In genomic region chr20:40459299-40459698, GRCh38 we compare ENCODE assay signal across 16 cellular contexts.
DNase-seq lines count a peak whose midpoint lies in the region; ATAC-seq and TF ChIP-seq lines count a peak whose summit lies in the region.
"Had no signal": no experiment of that assay in that cellular context is flagged by ENCODE, and none has a peak within 500 bp of the region (broad histone marks: within the 10 kb centered on the region; RNA-seq: fewer than 3 reads in every experiment).

No MANE protein-coding gene starts in this region.

- no peak for ATAC-seq in activated T-helper 17 cell treated with anti-CD3 and anti-CD28 coated beads, Interleukin-2, amount 50 U/mL, for 72 hours (replicated peaks)
- ATAC-seq: CD8-positive, alpha-beta T cell had no signal

- peak overlapping the region; percentile 15; the same call in 1 of the 2 replicates for H3K4me3 ChIP-seq in SK-N-MC
- no peak overlapping the region for H3K4me3 ChIP-seq in esophagus muscularis mucosa
- no peak overlapping the region for H3K4me3 ChIP-seq in MG63
- H3K4me3 ChIP-seq: BLaER1 treated with 17β-estradiol and CSF1 and Interleukin-3, amounts not matched to agents 10 nM and 100 nM had no signal

- H3K27ac ChIP-seq in SK-N-MC = peak overlapping the region; percentile 96
- no peak overlapping the region for H3K27ac ChIP-seq in esophagus muscularis mucosa (replicated peaks in 1 of 4)
- H3K27ac ChIP-seq: BLaER1 treated with 17β-estradiol and CSF1 and Interleukin-3, amounts not matched to agents 10 nM and 100 nM; C4-2B had no signal

- DNase-seq in SK-N-MC (ENCODE audit: low read depth, low spot score) = peak; percentile 99
- peak; percentile 77 for DNase-seq in esophagus muscularis mucosa (ENCODE audit: extremely low spot score)
- no peak for DNase-seq in NCI-H146 treated with DMSO at 0.1 percent for 48 hours (lab: John Stamatoyannopoulos, UW; ENCODE audit: unreplicated experiment)
- no peak for DNase-seq in MG63
- DNase-seq: 8988T; AML-193; Caco-2; Calu3; CD4-positive, alpha-beta T cell; CD8-positive, alpha-beta T cell; DMS79 treated with DMSO at 0.1 percent for 48 hours; GF-D8 had no signal

- no peak for TF ChIP-seq POLR2A in esophagus muscularis mucosa (IDR thresholded peaks at IDR 0.05; ENCODE audit: low read depth)

- WGBS in esophagus muscularis mucosa = 69% methylated on average over 4 of the region's 4 CpGs

- H3K9ac ChIP-seq in SK-N-MC (ENCODE audit: insufficient read length) = peak overlapping the region; percentile 68
- H3K9ac ChIP-seq: BLaER1 treated with 17β-estradiol and CSF1 and Interleukin-3, amounts not matched to agents 10 nM and 100 nM had no signal

- TF ChIP-seq EP300 in esophagus muscularis mucosa (IDR thresholded peaks at IDR 0.05) = no peak

- H3K4me1 Mint-ChIP-seq in activated T-helper 17 cell treated with anti-CD3 and anti-CD28 coated beads, Interleukin-2, amount 50 U/mL, for 72 hours = no peaks in the 10 kb centered on the region
- H3K4me1 Mint-ChIP-seq: B cell had no signal

- no peaks in the 10 kb centered on the region for H3K4me1 ChIP-seq in esophagus muscularis mucosa
- H3K4me1 ChIP-seq: Caco-2 had no signal

- no peak for TF ChIP-seq CTCF in esophagus muscularis mucosa (IDR thresholded peaks at IDR 0.05)

- no peak overlapping the region for H3K4me3 Mint-ChIP-seq in activated T-helper 17 cell treated with anti-CD3 and anti-CD28 coated beads, Interleukin-2, amount 50 U/mL, for 72 hours
- H3K4me3 Mint-ChIP-seq: B cell; CD4-positive, alpha-beta T cell; CD8-positive, alpha-beta T cell had no signal

- H3K27ac Mint-ChIP-seq in activated T-helper 17 cell treated with anti-CD3 and anti-CD28 coated beads, Interleukin-2, amount 50 U/mL, for 72 hours = no peak overlapping the region
- H3K27ac Mint-ChIP-seq: B cell; CD4-positive, alpha-beta T cell; CD8-positive, alpha-beta T cell had no signal

- no peaks in the 10 kb centered on the region for H3K36me3 Mint-ChIP-seq in activated T-helper 17 cell treated with anti-CD3 and anti-CD28 coated beads, Interleukin-2, amount 50 U/mL, for 72 hours (ENCODE audit: low read depth)
- H3K36me3 Mint-ChIP-seq: CD8-positive, alpha-beta T cell had no signal

- H3K9me3 Mint-ChIP-seq in activated T-helper 17 cell treated with anti-CD3 and anti-CD28 coated beads, Interleukin-2, amount 50 U/mL, for 72 hours = no peaks in the 10 kb centered on the region
- H3K9me3 Mint-ChIP-seq: CD4-positive, alpha-beta T cell; CD8-positive, alpha-beta T cell had no signal

- intact Hi-C loops in esophagus muscularis mucosa (cut with DNase I) = no loop called here

- H3K27me3 Mint-ChIP-seq in activated T-helper 17 cell treated with anti-CD3 and anti-CD28 coated beads, Interleukin-2, amount 50 U/mL, for 72 hours = peaks cover 9% of the 10 kb centered on the region

- H3K9me3 ChIP-seq in SK-N-MC (ENCODE audit: low read depth, low read length) (no peaks in the 10 kb centered on the region), esophagus muscularis mucosa (no peaks in the 10 kb centered on the region), MG63 (no peaks in the 10 kb centered on the region)
- H3K9me3 ChIP-seq: Caco-2 had no signal

- H3K36me3 ChIP-seq in SK-N-MC (ENCODE audit: insufficient read depth, low read length) = no peaks in the 10 kb centered on the region
- H3K36me3 ChIP-seq in esophagus muscularis mucosa = no peaks in the 10 kb centered on the region
- no peaks in the 10 kb centered on the region for H3K36me3 ChIP-seq in MG63
- H3K36me3 ChIP-seq: BLaER1 treated with 17β-estradiol and CSF1 and Interleukin-3, amounts not matched to agents 10 nM and 100 nM had no signal

- H3K27me3 ChIP-seq in esophagus muscularis mucosa = no peaks in the 10 kb centered on the region
- no peaks in the 10 kb centered on the region; the same call in 1 of the 2 replicates for H3K27me3 ChIP-seq in MG63
- H3K27me3 ChIP-seq: BLaER1 treated with 17β-estradiol and CSF1 and Interleukin-3, amounts not matched to agents 10 nM and 100 nM had no signal

Comparison
In these comparisons a context has a peak if more than half of its experiments do, and no peak if none do; other contexts are left out.
1. DNase-seq: peak in SK-N-MC (single experiment) and esophagus muscularis mucosa (single experiment); none in NCI-H146 treated with DMSO at 0.1 percent for 48 hours (single experiment) and MG63 (single experiment).